ENCODE assay signal across 16 cellular contexts in genomic region chr7:95323410-95324129, GRCh38. TPM values are rescaled to one million over a fixed set of nuclear protein-coding genes. Genes with fewer than 3 reads are reported as not detected.
DNase-seq lines count a peak whose midpoint lies in the region; ATAC-seq, FAIRE-seq and TF ChIP-seq lines count a peak whose summit lies in the region.
"Had no signal": no experiment of that assay in that cellular context is flagged by ENCODE, and none has a peak within 500 bp of the region (broad histone marks: within the 10 kb centered on the region; RNA-seq: fewer than 3 reads in every experiment).

No MANE protein-coding gene starts in this region.

- whole genome bisulfite sequencing in liver, result 38% methylated on average over 9 of the region's 9 CpGs

- H3K36me3 Mint-ChIP-seq in GM23338 (ENCODE audit: low read depth) (no peaks in the 10 kb centered on the region), astrocyte (ENCODE audit: low read depth, unreplicated experiment) (no peaks in the 10 kb centered on the region)
- H3K36me3 Mint-ChIP-seq: CD4-positive, CD25-positive, alpha-beta regulatory T cell had no signal

- ATAC-seq in GM23338, result peak; percentile 51
- ATAC-seq in GM21390 (IDR thresholded peaks at IDR 0.05; ENCODE audit: unreplicated experiment), result no peak
- no peak for ATAC-seq in HG03159 (IDR thresholded peaks at IDR 0.05; ENCODE audit: unreplicated experiment)
- ATAC-seq in GM18520 (IDR thresholded peaks at IDR 0.05; ENCODE audit: unreplicated experiment), result no peak

- H3K4me1 Mint-ChIP-seq in GM23338 (peaks cover 2% of the 10 kb centered on the region; the same call in 2 of the 3 replicates), astrocyte (ENCODE audit: low read depth, unreplicated experiment) (peaks cover 23% of the 10 kb centered on the region)

- peaks cover 3% of the 10 kb centered on the region for H3K27me3 Mint-ChIP-seq in GM23338 (ENCODE audit: insufficient read depth, low read depth, poor library complexity)
- peaks cover 12% of the 10 kb centered on the region for H3K27me3 Mint-ChIP-seq in astrocyte (ENCODE audit: low read depth, unreplicated experiment)

- TF ChIP-seq RAD21 in liver (IDR thresholded peaks at IDR 0.05), result peak in 1 of 2 donors; percentile 31

- H3F3A ChIP-seq in GM23338 (replicated peaks; ENCODE audit: low read depth), result no peaks in the 10 kb centered on the region

- H3K9me3 Mint-ChIP-seq in GM23338 (no peaks in the 10 kb centered on the region; the same call in 2 of the 3 replicates), astrocyte (ENCODE audit: unreplicated experiment) (no peaks in the 10 kb centered on the region)

- H3K9me3 ChIP-seq in KOPT-K1 (ENCODE audit: insufficient read depth, low read length, poor library complexity, severe bottlenecking) (peaks cover 8% of the 10 kb centered on the region), astrocyte (ENCODE audit: insufficient read depth, low read depth, low read length) (peaks cover 3% of the 10 kb centered on the region), liver (ENCODE audit: control insufficient read depth in 4 of 4, low read length in 3 of 4) (no peaks in the 10 kb centered on the region), HAP-1 (no peaks in the 10 kb centered on the region)

- H4K20me1 ChIP-seq in GM23338 (replicated peaks; ENCODE audit: insufficient read depth) (no peaks in the 10 kb centered on the region), astrocyte (ENCODE audit: insufficient read depth, low read length) (no peaks in the 10 kb centered on the region)

- FAIRE-seq in astrocyte (lab: Jason Lieb, UNC), result no peak

- H3K9me2 ChIP-seq in GM23338 (ENCODE audit: insufficient read depth), result 0 out of 2 replicates have a peak, but pooled peaks cover 4% of the 10 kb centered on the region

- H2AFZ ChIP-seq in GM23338 (peak overlapping the region; percentile 97), astrocyte (ENCODE audit: low read depth, low read length) (no peak overlapping the region)

- H3K36me3 ChIP-seq in GM23338 (ENCODE audit: insufficient read depth), result no peaks in the 10 kb centered on the region
- no peaks in the 10 kb centered on the region for H3K36me3 ChIP-seq in KOPT-K1 (ENCODE audit: insufficient read depth, low read length)
- no peaks in the 10 kb centered on the region for H3K36me3 ChIP-seq in astrocyte (ENCODE audit: insufficient read depth, low read length)
- no peaks in the 10 kb centered on the region for H3K36me3 ChIP-seq in liver (ENCODE audit: control insufficient read depth in 4 of 4, insufficient read depth in 3 of 4, low read depth in 1 of 4, low read length in 3 of 4)
- no peaks in the 10 kb centered on the region for H3K36me3 ChIP-seq in HAP-1 (replicated peaks)

- H3K27ac ChIP-seq in GM23338 (ENCODE audit: low read depth) (no peak overlapping the region), KOPT-K1 (ENCODE audit: low read depth, low read length, poor library complexity, severe bottlenecking) (peak overlapping the region; percentile 52), astrocyte (ENCODE audit: low read depth, low read length) (no peak overlapping the region), liver (ENCODE audit: low read depth in 1 of 2, low read length in 2 of 2) (peak overlapping the region; percentile 75 to 78)

- H3K79me2 ChIP-seq in GM23338 (replicated peaks; ENCODE audit: insufficient read depth), result no peaks in the 10 kb centered on the region
- H3K79me2 ChIP-seq in astrocyte (ENCODE audit: insufficient read depth, low read length), result no peaks in the 10 kb centered on the region

- in situ Hi-C loops in HAP-1 (cut with MboI; ENCODE audit: low sequenced_read_pairs), result no loop called here

- H3K9ac ChIP-seq in astrocyte (ENCODE audit: low read length) (no peak overlapping the region), liver (ENCODE audit: low read depth in 1 of 2, low read length in 2 of 2) (peak overlapping the region; percentile 82 to 91)

- TF ChIP-seq CTCF in GM23338 (conservative IDR thresholded peaks at IDR 0.05; ENCODE audit: low read depth in 2 of 2) (no peak), astrocyte (IDR thresholded peaks at IDR 0.05; ENCODE audit: insufficient read depth, low read depth, low read length) (no peak), liver (IDR thresholded peaks at IDR 0.05; ENCODE audit: low read depth, low read length, missing input control) (no peak)

- no peak overlapping the region for H3K27ac Mint-ChIP-seq in GM23338
- H3K27ac Mint-ChIP-seq in astrocyte (ENCODE audit: unreplicated experiment), result peak overlapping the region; percentile 92
- H3K27ac Mint-ChIP-seq: CD4-positive, CD25-positive, alpha-beta regulatory T cell had no signal

- peak overlapping the region; percentile 51 for H3K4me3 ChIP-seq in GM23338
- H3K4me3 ChIP-seq in astrocyte (ENCODE audit: insufficient read depth, low read depth, low read length), result no peak overlapping the region
- peak overlapping the region; percentile 73 to 88 (median 78) for H3K4me3 ChIP-seq in liver (ENCODE audit: low read depth in 1 of 3, low read length in 3 of 3)
- H3K4me3 ChIP-seq in HAP-1, result no peak overlapping the region

- H3K4me3 Mint-ChIP-seq in GM23338, result no peak overlapping the region
- H3K4me3 Mint-ChIP-seq in astrocyte (ENCODE audit: unreplicated experiment), result no peak overlapping the region
- H3K4me3 Mint-ChIP-seq: CD4-positive, CD25-positive, alpha-beta regulatory T cell had no signal

- H3K27me3 ChIP-seq in GM23338 (ENCODE audit: insufficient read depth) (peaks cover 9% of the 10 kb centered on the region; the same call in 1 of the 2 replicates), astrocyte (ENCODE audit: insufficient read depth, low read length) (peaks cover 2% of the 10 kb centered on the region), liver (ENCODE audit: control insufficient read depth in 4 of 4, insufficient read depth in 4 of 4, low read length in 3 of 4) (no peaks in the 10 kb centered on the region), HAP-1 (ENCODE audit: low read depth) (no peaks in the 10 kb centered on the region)

- no peak for DNase-seq in GM23338 (ENCODE audit: low spot score)
- no peak for DNase-seq in astrocyte (ENCODE audit: low read depth)
- no peak for DNase-seq in HAP-1 (ENCODE audit: low spot score in 2 of 2)
- DNase-seq: NCI-H1048, NCI-H1436 treated with DMSO at 0.1 percent for 48 hours, NCI-H2081 treated with DMSO at 0.1 percent for 48 hours, NCI-H2227 treated with DMSO at 0.1 percent for 48 hours, SW 1271 had no signal

- H3K4me1 ChIP-seq in GM23338 (ENCODE audit: insufficient read depth) (no peaks in the 10 kb centered on the region; the same call in 1 of the 2 replicates), astrocyte (ENCODE audit: insufficient read depth, low read length) (no peaks in the 10 kb centered on the region), liver (ENCODE audit: control insufficient read depth in 4 of 4, insufficient read depth in 4 of 4, low read length in 3 of 4) (peaks cover 2 to 53% (median 41%) of the 10 kb centered on the region in 4 donors), HAP-1 (peaks cover 11% of the 10 kb centered on the region)

- H3K4me2 ChIP-seq in GM23338 (peak overlapping the region; percentile 78), astrocyte (ENCODE audit: low read length) (no peak overlapping the region)

TF ChIP-seq in GM23338, 12 proteins besides CTCF, POLR2A, EP300 and RAD21 (continues in another document):
- TF ChIP-seq CREB1 (CRISPR knock-in tag; IDR thresholded peaks at IDR 0.05; ENCODE audit: low read depth) (no peak), ZNF114 (CRISPR knock-in tag; IDR thresholded peaks at IDR 0.05) (no peak), POLR2AphosphoS5 (IDR thresholded peaks at IDR 0.05; ENCODE audit: low read depth) (no peak), EZH2 (IDR thresholded peaks at IDR 0.05; ENCODE audit: low read depth, unreplicated experiment) (no peak)

TF ChIP-seq in liver, 16 proteins besides CTCF, POLR2A, EP300 and RAD21 (continues in another document):
- peak in 1 of 2 donors; percentile 35 for TF ChIP-seq RXRA (IDR thresholded peaks at IDR 0.05)
- peak; percentile 85 to 88 for TF ChIP-seq HNF4A (conservative IDR thresholded peaks at IDR 0.05)
- no peak for TF ChIP-seq NR2F2 (IDR thresholded peaks at IDR 0.05)
- peak; percentile 84 for TF ChIP-seq FOXA2 (IDR thresholded peaks at IDR 0.05)
- no peak for TF ChIP-seq EGR1 (IDR thresholded peaks at IDR 0.05; ENCODE audit: low read depth in 2 of 2)
- peak; percentile 16 for TF ChIP-seq MAX (IDR thresholded peaks at IDR 0.05)
- TF ChIP-seq REST (IDR thresholded peaks at IDR 0.05), result peak; percentile 33
- TF ChIP-seq TAF1 (conservative IDR thresholded peaks at IDR 0.05), result peak; percentile 20

RNA-seq across cellular contexts. Expression of gene PON1, which starts 0.8 kb away (rescaled TPM):
- 0.69 and 1.5 TPM in 2 replicates for total RNA-seq in GM23338 (2014; rRNA removed; shearing (Covaris generic))
- 1.2 and 2.1 TPM in 2 replicates for polyA plus RNA-seq in GM23338 (2016; fragmentation: Nextera tagmentation; extraction: Ambion mirVana)
- total RNA-seq in astrocyte, result 0.99 and 1.00 TPM in 2 replicates
- total RNA-seq in liver, result 100 to 1,000 TPM in 1 of 2 donors, 10 to 100 TPM in 1; 54.8 to 190 TPM
- 1,000 to 10,000 TPM in 1 of 2 donors, 100 to 1,000 TPM in 1; 224 to 1,101 TPM for polyA plus RNA-seq in liver
- total RNA-seq: CD4-positive, CD25-positive, alpha-beta regulatory T cell; M059J; SK-MEL-5 had no signal
- polyA plus RNA-seq: CD4-positive, CD25-positive, alpha-beta regulatory T cell had no signal

Comparison
In these comparisons a context has a peak if more than half of its experiments do, and no peak if none do; other contexts are left out.
1. H3K27ac ChIP-seq: peak in KOPT-K1 (single experiment) and liver (2 of 2); none in GM23338 (single experiment) and astrocyte (single experiment).
2. H3K4me3 ChIP-seq: peak in GM23338 (single experiment) and liver (3 of 3); none in astrocyte (single experiment) and HAP-1 (single experiment).
3. RNA of gene PON1, which starts 0.8 kb away (total RNA-seq): 54.8 to 190 TPM in liver; 0.99 to 1.00 TPM in astrocyte and 0.69 to 1.5 TPM in GM23338; every median in the first group is over 10 times any median in the second.